Comparison of ENCODE assay signal across 20 cellular contexts in the genomic region with DNA sequence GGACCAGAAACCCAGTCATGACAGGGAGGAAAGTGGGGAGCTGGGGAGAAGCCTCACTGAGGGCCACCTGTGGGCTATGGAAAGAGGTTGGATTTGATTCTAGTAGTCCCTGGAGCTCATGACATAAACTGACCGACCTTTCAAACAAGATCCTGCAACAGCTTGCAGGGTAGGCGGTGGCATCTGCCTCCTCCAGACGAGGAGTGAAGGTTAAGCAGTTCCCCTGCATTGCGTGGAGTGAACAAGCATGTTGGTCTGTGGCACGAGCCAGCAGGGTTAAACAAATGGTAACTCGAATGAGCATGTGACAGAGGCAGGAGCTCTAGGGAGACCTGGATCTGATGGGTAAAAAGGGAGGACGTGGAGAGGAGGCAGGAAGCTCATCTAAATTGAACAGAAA. TPM values are rescaled to one million over a fixed set of nuclear protein-coding genes. Genes with fewer than 3 reads are reported as not detected.
DNase-seq lines count a peak whose midpoint lies in the region; ATAC-seq, FAIRE-seq and TF ChIP-seq lines count a peak whose summit lies in the region.
"Had no signal": no experiment of that assay in that cellular context is flagged by ENCODE, and none has a peak within 500 bp of the region (broad histone marks: within the 10 kb centered on the region; RNA-seq: fewer than 3 reads in every experiment).

No MANE protein-coding gene starts in this region.

- no peak; the same call in 2 of the 3 replicates for ATAC-seq in K562
- ATAC-seq in activated T-cell treated with anti-CD3 and anti-CD28 coated beads, Interleukin-2, amount 50 U/mL, for 72 hours (replicated peaks in 1 of 2): no peak
- ATAC-seq: HepG2 had no signal

- TF ChIP-seq RAD21 in K562 (CRISPR knock-in tag; conservative IDR thresholded peaks at IDR 0.05 in 1 of 2, IDR thresholded peaks at IDR 0.05 in 1 of 2): no peak

- TF ChIP-seq POLR2A in K562 (conservative IDR thresholded peaks at IDR 0.05): no peak
- no peak for TF ChIP-seq POLR2A in esophagus squamous epithelium (IDR thresholded peaks at IDR 0.05)

- FAIRE-seq in K562 (lab: Jason Lieb, UNC) (no peak), urothelium cell line (lab: Jason Lieb, UNC) (peak; percentile 53), GM19239 (lab: Jason Lieb, UNC) (no peak)
- FAIRE-seq: H54, HepG2 had no signal

- peak; percentile 44 for DNase-seq in DMS 273 (lab: John Stamatoyannopoulos, UW; ENCODE audit: unreplicated experiment)
- no peak for DNase-seq in DMS 273 treated with DMSO at 0.1 percent for 48 hours (lab: John Stamatoyannopoulos, UW)
- DNase-seq in K562 (ENCODE audit: extremely low read depth in 1 of 4, low spot score in 3 of 4): no peak
- DNase-seq in esophagus squamous epithelium (lab: John Stamatoyannopoulos, UW): no peak
- no peak for DNase-seq in urothelium cell line (ENCODE audit: low spot score)
- DNase-seq in activated T-cell treated with anti-CD3 and anti-CD28 coated beads, Interleukin-2, amount 50 U/mL, for 72 hours: no peak
- no peak for DNase-seq in iPS-NIHi11 (ENCODE audit: low spot score)
- no peak for DNase-seq in GM19239 (ENCODE audit: insufficient read length, low spot score)
- DNase-seq: CD8-positive, alpha-beta memory T cell; MM.1S; NCI-H1105; NCI-H1694 treated with DMSO at 0.1 percent for 48 hours; NCI-H526 treated with DMSO at 0.1 percent for 48 hours; NK-92 treated with Interleukin-12 subunit alpha and Interleukin-12 subunit beta, amount 100 ng/mL, for 24 hours had no signal

- CTCF ChIA-PET in K562 (lab: Yijun Ruan, JAX; ENCODE audit: low intra/inter-chr PET ratio): no interaction called here

- no peak for TF ChIP-seq EP300 in K562 (IDR thresholded peaks at IDR 0.05; ENCODE audit: low read length)

- H3K27me3 Mint-ChIP-seq in activated T-cell treated with anti-CD3 and anti-CD28 coated beads, Interleukin-2, amount 50 U/mL, for 72 hours (ENCODE audit: low read depth): peaks cover 12% of the 10 kb centered on the region

- no peaks in the 10 kb centered on the region for H3K4me1 ChIP-seq in K562 (replicated peaks in 1 of 2; ENCODE audit: control insufficient read depth in 2 of 2, insufficient read depth in 2 of 2, low read length in 2 of 2)
- peaks cover 10 to 39% (median 16%) of the 10 kb centered on the region in 3 donors for H3K4me1 ChIP-seq in esophagus squamous epithelium
- H3K4me1 ChIP-seq: BLaER1 had no signal

- no peaks in the 10 kb centered on the region for H3K36me3 Mint-ChIP-seq in activated T-cell treated with anti-CD3 and anti-CD28 coated beads, Interleukin-2, amount 50 U/mL, for 72 hours (ENCODE audit: insufficient read depth in 2 of 2)
- H3K36me3 Mint-ChIP-seq: CD8-positive, alpha-beta memory T cell had no signal

- H3K27me3 ChIP-seq in K562 (ENCODE audit: control insufficient read depth in 2 of 2, insufficient read depth in 2 of 2, low read length in 2 of 2) (peaks cover 32 to 58% of the 10 kb centered on the region in 2 experiments), esophagus squamous epithelium (peaks cover 0 to 6% (median 0%) of the 10 kb centered on the region in 4 donors)
- H3K27me3 ChIP-seq: BLaER1 had no signal

- H3K36me3 ChIP-seq in K562 (ENCODE audit: control insufficient read depth, insufficient read depth, low read length) (no peaks in the 10 kb centered on the region), esophagus squamous epithelium (no peaks in the 10 kb centered on the region)
- H3K36me3 ChIP-seq: BLaER1 had no signal

- no peaks in the 10 kb centered on the region for H3K9me1 ChIP-seq in K562 (ENCODE audit: control insufficient read depth, insufficient read depth, low read length)

- no peak overlapping the region; a peak in 1 of 4 replicates for H3K9ac ChIP-seq in K562 (ENCODE audit: insufficient read depth in 1 of 2, low read depth in 2 of 2, low read length in 2 of 2)
- H3K9ac ChIP-seq: BLaER1 had no signal

- TF ChIP-seq CTCF in K562 (IDR thresholded peaks at IDR 0.05 in 2 of 3, conservative IDR thresholded peaks at IDR 0.05 in 1 of 3; ENCODE audit: insufficient read depth in 2 of 3, low read depth in 1 of 3, low read length in 3 of 3): no peak
- TF ChIP-seq CTCF in esophagus squamous epithelium (IDR thresholded peaks at IDR 0.05): no peak

- H3K4me2 ChIP-seq in K562 (ENCODE audit: insufficient read depth, low read length): no peak overlapping the region
- H3K4me2 ChIP-seq: BLaER1 had no signal

- H3K4me3 ChIP-seq in K562 (no peak overlapping the region), esophagus squamous epithelium (no peak overlapping the region)
- H3K4me3 ChIP-seq: BLaER1, SK-N-MC had no signal

- under 1% methylated on average over 7 of the region's 7 CpGs for WGBS in K562 (ENCODE audit: insufficient coverage, low coverage, missing lambda C conversion rate)
- WGBS in esophagus squamous epithelium, 2 donors: 34 to 39% methylated on average over 7 of the region's 7 CpGs

- H4K20me1 ChIP-seq in K562 (replicated peaks; ENCODE audit: control insufficient read depth, insufficient read depth, low read length): peaks cover 5% of the 10 kb centered on the region; the same call in 1 of the 2 replicates
- H4K20me1 ChIP-seq: BLaER1 had no signal

- H3K27ac ChIP-seq in K562 (ENCODE audit: extremely low read depth, low read depth, low read length) (no peak overlapping the region), esophagus squamous epithelium (peak overlapping the region; percentile 40 to 64 (median 52))
- H3K27ac ChIP-seq: 22Rv1, BLaER1, SK-N-MC had no signal

- POLR2A ChIA-PET in K562 (lab: Yijun Ruan, JAX): interaction anchor here (1.0 kb wide), 2 partner anchors 9 to 17 kb away, joined by 4 to 5 read pairs; no protein-coding TSS in a partner anchor

- no peaks in the 10 kb centered on the region for H3K79me2 ChIP-seq in K562 (ENCODE audit: control insufficient read depth, insufficient read depth, low read length)

- no peak overlapping the region for H3K27ac Mint-ChIP-seq in activated T-cell treated with anti-CD3 and anti-CD28 coated beads, Interleukin-2, amount 50 U/mL, for 72 hours

- H3K9me3 ChIP-seq in K562 (replicated peaks; ENCODE audit: control insufficient read depth, insufficient read depth, low read depth, low read length) (no peaks in the 10 kb centered on the region), esophagus squamous epithelium (no peaks in the 10 kb centered on the region)
- H3K9me3 ChIP-seq: BLaER1 had no signal

- intact Hi-C loops in K562 (cut with micrococcal nuclease) (no loop called here), esophagus squamous epithelium (cut with DNase I) (no loop called here)

- in situ Hi-C loops in K562 (cut with MboI): no loop called here

- H3K9me3 Mint-ChIP-seq in activated T-cell treated with anti-CD3 and anti-CD28 coated beads, Interleukin-2, amount 50 U/mL, for 72 hours: no peaks in the 10 kb centered on the region
- H3K9me3 Mint-ChIP-seq: CD8-positive, alpha-beta memory T cell had no signal

- no TSS peak for BruUV-seq in K562 (replicated peaks; lab: Mats Ljungman, UMichigan)

- 0 out of 2 replicates have a peak overlapping the region, but pooled peaks have one; percentile 13 for H2AFZ ChIP-seq in K562 (ENCODE audit: low read depth, low read length)

- H3K4me1 Mint-ChIP-seq in activated T-cell treated with anti-CD3 and anti-CD28 coated beads, Interleukin-2, amount 50 U/mL, for 72 hours (ENCODE audit: low read depth): no peaks in the 10 kb centered on the region
- H3K4me1 Mint-ChIP-seq: CD8-positive, alpha-beta memory T cell had no signal

- H3K4me3 Mint-ChIP-seq in activated T-cell treated with anti-CD3 and anti-CD28 coated beads, Interleukin-2, amount 50 U/mL, for 72 hours: no peak overlapping the region
- H3K4me3 Mint-ChIP-seq: CD8-positive, alpha-beta memory T cell had no signal

RNA-seq across cellular contexts. Expression of gene TGM4, which starts 12.7 kb away (rescaled TPM):
- total RNA-seq in K562 (2011; cell fraction: chromatin; rRNA removed; ENCODE audit: low replicate concordance): not detected in 2 replicates
- total RNA-seq in K562 (2011; cell fraction: nucleolus; rRNA removed): not detected in 2 replicates
- total RNA-seq in K562 (2011; cell fraction: nucleoplasm; rRNA removed): not detected in 2 replicates
- total RNA-seq in K562 (2014; rRNA removed): not detected in 2 replicates
- total RNA-seq in K562 (2014; rRNA removed; fragmentation: Illumina TruSeq; extraction: Trizol): not detected in 2 replicates
- not detected in 2 replicates for total RNA-seq in K562 (2015; rRNA removed; fragmentation: Illumina TruSeq; extraction: Trizol)
- total RNA-seq in K562 (2021): not detected in 2 replicates
- not detected in 2 replicates for polyA plus RNA-seq in K562 (2011; rRNA removed)
- polyA plus RNA-seq in K562 (2011; cell fraction: cytosol; rRNA removed): not detected in 2 replicates
- polyA plus RNA-seq in K562 (2011; cell fraction: nucleus; rRNA removed): not detected in 2 replicates
- 0.03 TPM in 1 of 2 replicates, not detected in the other for polyA plus RNA-seq in K562 (2012)
- polyA plus RNA-seq in K562 (2014; fragmentation: Illumina TruSeq; extraction: Trizol): not detected in 2 replicates
- polyA plus RNA-seq in K562 (2014; fragmentation: Nextera tagmentation; extraction: Ambion mirVana): not detected
- polyA plus RNA-seq in K562 (2014; rRNA removed): not detected in 2 replicates
- not detected in 2 replicates for polyA minus RNA-seq in K562 (2011; rRNA and poly(A)+ RNA removed)
- not detected in 2 replicates for polyA minus RNA-seq in K562 (2011; cell fraction: cytosol; rRNA and poly(A)+ RNA removed)
- not detected in 2 replicates for polyA minus RNA-seq in K562 (2011; cell fraction: nucleus; rRNA and poly(A)+ RNA removed)
- total RNA-seq in esophagus squamous epithelium: not detected
- not detected for total RNA-seq in activated T-cell treated with anti-CD3 and anti-CD28 coated beads, Interleukin-2, amount 50 U/mL, for 72 hours
- total RNA-seq: CD8-positive, alpha-beta memory T cell; OCI-LY7 had no signal

RNA-seq across cellular contexts. Expression of gene TMEM42, which starts 25.4 kb away (rescaled TPM):
- 9.2 and 12.6 TPM in 2 replicates for total RNA-seq in K562 (2011; cell fraction: chromatin; rRNA removed; ENCODE audit: low replicate concordance)
- 5.0 and 5.7 TPM in 2 replicates for total RNA-seq in K562 (2011; cell fraction: nucleolus; rRNA removed)
- total RNA-seq in K562 (2011; cell fraction: nucleoplasm; rRNA removed): 8.9 and 9.6 TPM in 2 replicates
- total RNA-seq in K562 (2014; rRNA removed) (0.65 and 0.86 TPM in 2 replicates), K562 (2014; rRNA removed; fragmentation: Illumina TruSeq; extraction: Trizol) (0.93 and 1.1 TPM in 2 replicates), K562 (2015; rRNA removed; fragmentation: Illumina TruSeq; extraction: Trizol) (0.87 and 1.1 TPM in 2 replicates), K562 (2021) (1.6 TPM in 2 replicates), esophagus squamous epithelium (1 to 10 TPM; 4.3 to 9.2 (median 7.0) TPM)
- polyA plus RNA-seq in K562 (2011; rRNA removed) (1.6 and 2.2 TPM in 2 replicates), K562 (2014; fragmentation: Illumina TruSeq; extraction: Trizol) (0.86 and 0.89 TPM in 2 replicates), K562 (2014; fragmentation: Nextera tagmentation; extraction: Ambion mirVana) (under 1 TPM; 0.53 to 0.98 TPM), K562 (2014; rRNA removed) (0.90 and 0.96 TPM in 2 replicates)
- 0.97 and 1.1 TPM in 2 replicates for polyA plus RNA-seq in K562 (2011; cell fraction: cytosol; rRNA removed)
- polyA plus RNA-seq in K562 (2011; cell fraction: nucleus; rRNA removed): 6.8 and 8.7 TPM in 2 replicates
- polyA plus RNA-seq in K562 (2012): 0.60 and 0.83 TPM in 2 replicates
- 1.1 and 2.0 TPM in 2 replicates for polyA minus RNA-seq in K562 (2011; rRNA and poly(A)+ RNA removed)
- polyA minus RNA-seq in K562 (2011; cell fraction: cytosol; rRNA and poly(A)+ RNA removed): 2.3 and 4.6 TPM in 2 replicates
- polyA minus RNA-seq in K562 (2011; cell fraction: nucleus; rRNA and poly(A)+ RNA removed): 3.4 and 4.7 TPM in 2 replicates
- 10 to 100 TPM; 15.6 to 22.4 TPM for total RNA-seq in activated T-cell treated with anti-CD3 and anti-CD28 coated beads, Interleukin-2, amount 50 U/mL, for 72 hours
